Comparison of ENCODE assay signal across 1 cellular context in the genomic region with DNA sequence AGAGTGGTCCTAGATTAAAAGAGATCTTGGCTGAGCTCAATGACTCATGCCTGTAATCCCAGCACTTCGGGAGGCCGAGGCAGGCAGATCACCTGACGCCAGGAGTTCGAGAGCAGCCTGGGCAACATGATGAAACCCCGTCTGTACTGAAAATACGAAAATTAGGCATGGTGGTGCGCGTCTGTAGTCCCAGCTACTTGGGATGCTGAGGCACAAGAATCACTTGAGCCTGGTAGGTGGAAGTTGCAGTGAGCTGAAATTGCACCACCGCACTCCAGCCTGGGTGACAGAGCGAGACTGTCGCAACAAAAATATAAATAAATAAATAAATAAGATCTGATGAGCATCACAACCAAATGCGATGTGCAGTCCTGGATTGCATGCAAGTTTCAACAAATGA.
TF ChIP-seq lines count a peak whose summit lies in the region.

No MANE protein-coding gene starts in this region.

TF ChIP-seq in GM23338, 12 proteins besides CTCF, POLR2A, EP300 and RAD21 (continued from another document):
- TF ChIP-seq EZH2 (IDR thresholded peaks at IDR 0.05; ENCODE audit: low read depth, unreplicated experiment): no peak
- no peak for TF ChIP-seq CREB1 (CRISPR knock-in tag; IDR thresholded peaks at IDR 0.05; ENCODE audit: low read depth)
- TF ChIP-seq, protein P1, sequence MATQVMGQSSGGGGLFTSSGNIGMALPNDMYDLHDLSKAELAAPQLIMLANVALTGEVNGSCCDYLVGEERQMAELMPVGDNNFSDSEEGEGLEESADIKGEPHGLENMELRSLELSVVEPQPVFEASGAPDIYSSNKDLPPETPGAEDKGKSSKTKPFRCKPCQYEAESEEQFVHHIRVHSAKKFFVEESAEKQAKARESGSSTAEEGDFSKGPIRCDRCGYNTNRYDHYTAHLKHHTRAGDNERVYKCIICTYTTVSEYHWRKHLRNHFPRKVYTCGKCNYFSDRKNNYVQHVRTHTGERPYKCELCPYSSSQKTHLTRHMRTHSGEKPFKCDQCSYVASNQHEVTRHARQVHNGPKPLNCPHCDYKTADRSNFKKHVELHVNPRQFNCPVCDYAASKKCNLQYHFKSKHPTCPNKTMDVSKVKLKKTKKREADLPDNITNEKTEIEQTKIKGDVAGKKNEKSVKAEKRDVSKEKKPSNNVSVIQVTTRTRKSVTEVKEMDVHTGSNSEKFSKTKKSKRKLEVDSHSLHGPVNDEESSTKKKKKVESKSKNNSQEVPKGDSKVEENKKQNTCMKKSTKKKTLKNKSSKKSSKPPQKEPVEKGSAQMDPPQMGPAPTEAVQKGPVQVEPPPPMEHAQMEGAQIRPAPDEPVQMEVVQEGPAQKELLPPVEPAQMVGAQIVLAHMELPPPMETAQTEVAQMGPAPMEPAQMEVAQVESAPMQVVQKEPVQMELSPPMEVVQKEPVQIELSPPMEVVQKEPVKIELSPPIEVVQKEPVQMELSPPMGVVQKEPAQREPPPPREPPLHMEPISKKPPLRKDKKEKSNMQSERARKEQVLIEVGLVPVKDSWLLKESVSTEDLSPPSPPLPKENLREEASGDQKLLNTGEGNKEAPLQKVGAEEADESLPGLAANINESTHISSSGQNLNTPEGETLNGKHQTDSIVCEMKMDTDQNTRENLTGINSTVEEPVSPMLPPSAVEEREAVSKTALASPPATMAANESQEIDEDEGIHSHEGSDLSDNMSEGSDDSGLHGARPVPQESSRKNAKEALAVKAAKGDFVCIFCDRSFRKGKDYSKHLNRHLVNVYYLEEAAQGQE (IDR thresholded peaks at IDR 0.05; ENCODE audit: unreplicated experiment): no peak
- no peak for TF ChIP-seq JUNB (IDR thresholded peaks at IDR 0.05; ENCODE audit: unreplicated experiment)
- TF ChIP-seq, protein P2, sequence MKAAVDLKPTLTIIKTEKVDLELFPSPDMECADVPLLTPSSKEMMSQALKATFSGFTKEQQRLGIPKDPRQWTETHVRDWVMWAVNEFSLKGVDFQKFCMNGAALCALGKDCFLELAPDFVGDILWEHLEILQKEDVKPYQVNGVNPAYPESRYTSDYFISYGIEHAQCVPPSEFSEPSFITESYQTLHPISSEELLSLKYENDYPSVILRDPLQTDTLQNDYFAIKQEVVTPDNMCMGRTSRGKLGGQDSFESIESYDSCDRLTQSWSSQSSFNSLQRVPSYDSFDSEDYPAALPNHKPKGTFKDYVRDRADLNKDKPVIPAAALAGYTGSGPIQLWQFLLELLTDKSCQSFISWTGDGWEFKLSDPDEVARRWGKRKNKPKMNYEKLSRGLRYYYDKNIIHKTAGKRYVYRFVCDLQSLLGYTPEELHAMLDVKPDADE (IDR thresholded peaks at IDR 0.05): no peak
- TF ChIP-seq NANOG (IDR thresholded peaks at IDR 0.05; ENCODE audit: borderline replicate concordance): no peak
- TF ChIP-seq ZNF331 (CRISPR knock-in tag; IDR thresholded peaks at IDR 0.05; ENCODE audit: low read depth): no peak
